In the genomic region with DNA sequence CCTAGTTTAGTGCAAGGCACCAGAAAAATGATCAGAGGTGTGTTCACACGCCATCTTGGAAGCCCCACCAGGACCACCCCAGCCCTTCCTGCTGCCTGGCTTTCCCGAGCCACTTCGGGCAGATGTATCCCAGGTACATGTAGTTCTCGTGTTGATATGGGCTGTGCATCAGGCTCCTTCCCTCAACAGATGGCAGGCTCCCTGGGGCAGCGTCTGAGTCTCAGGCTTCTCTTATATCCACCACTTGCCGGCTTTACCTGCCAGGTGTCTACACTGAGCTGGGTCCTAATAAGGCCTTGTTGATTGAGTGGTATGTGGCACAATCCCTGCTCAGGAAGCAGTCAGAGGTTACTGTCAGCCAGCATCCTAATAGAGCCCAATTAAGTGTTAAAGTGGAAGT, we compare ENCODE assay signal across 18 cellular contexts. TPM values are rescaled to one million over a fixed set of nuclear protein-coding genes. Genes with fewer than 3 reads are reported as not detected.
DNase-seq lines count a peak whose midpoint lies in the region; ATAC-seq and TF ChIP-seq lines count a peak whose summit lies in the region.
"Had no signal": no experiment of that assay in that cellular context is flagged by ENCODE, and none has a peak within 500 bp of the region (broad histone marks: within the 10 kb centered on the region; RNA-seq: fewer than 3 reads in every experiment).

No MANE protein-coding gene starts in this region.

- peak overlapping the region; percentile 58; the same call in 1 of the 2 replicates for H3K27ac ChIP-seq in 22Rv1
- H3K27ac ChIP-seq: BLaER1 treated with 17β-estradiol and CSF1 and Interleukin-3, amounts not matched to agents 10 nM and 100 nM; SK-N-MC had no signal

- DNase-seq in G401 (ENCODE audit: low spot score) (peak; percentile 87), NCI-H524 treated with DMSO at 0.1 percent for 48 hours (lab: John Stamatoyannopoulos, UW) (peak; percentile 47), cerebellum (ENCODE audit: low spot score) (peak; percentile 58), HuH-7 (ENCODE audit: low spot score) (no peak), RPMI8226 (no peak), NCI-H2029 (lab: John Stamatoyannopoulos, UW) (no peak)
- DNase-seq: DMS79 treated with DMSO at 0.1 percent for 48 hours, GDM1, HCEC 1CT, NCI-H1694 treated with DMSO at 0.1 percent for 48 hours, NCI-H2227 treated with DMSO at 0.1 percent for 48 hours, PC-3, T-helper 1 cell had no signal

- in situ Hi-C loops in G401 (cut with HindIII; ENCODE audit: low sequenced_read_pairs) = no loop called here

- no peak for ATAC-seq in HG03039 (IDR thresholded peaks at IDR 0.05; ENCODE audit: unreplicated experiment)
- ATAC-seq: PC-3, Right ventricle myocardium inferior had no signal

- no peak for TF ChIP-seq CTCF in 22Rv1 (IDR thresholded peaks at IDR 0.05)

RNA-seq across cellular contexts. Expression of a gene that starts 8.6 kb away (rescaled TPM):
- total RNA-seq in G401 (2014; rRNA removed; shearing (Covaris generic)) = 0.12 and 1.1 TPM in 2 replicates
- total RNA-seq in cerebellum = 0.36 TPM

RNA-seq across cellular contexts. Expression of a gene that starts 12.3 kb away (rescaled TPM):
- total RNA-seq in G401 (2014; rRNA removed; shearing (Covaris generic)) = 0.10 and 0.68 TPM in 2 replicates
- 0.36 TPM for total RNA-seq in cerebellum
- total RNA-seq: PC-3 had no signal

Comparison
In these comparisons a context has a peak if more than half of its experiments do, and no peak if none do; other contexts are left out.
1. DNase-seq: peak in G401 (single experiment), NCI-H524 treated with DMSO at 0.1 percent for 48 hours (single experiment) and cerebellum (single experiment); none in HuH-7 (single experiment), RPMI8226 (single experiment) and NCI-H2029 (single experiment).